1 cellular context compared by ENCODE assay signal in the genomic region with DNA sequence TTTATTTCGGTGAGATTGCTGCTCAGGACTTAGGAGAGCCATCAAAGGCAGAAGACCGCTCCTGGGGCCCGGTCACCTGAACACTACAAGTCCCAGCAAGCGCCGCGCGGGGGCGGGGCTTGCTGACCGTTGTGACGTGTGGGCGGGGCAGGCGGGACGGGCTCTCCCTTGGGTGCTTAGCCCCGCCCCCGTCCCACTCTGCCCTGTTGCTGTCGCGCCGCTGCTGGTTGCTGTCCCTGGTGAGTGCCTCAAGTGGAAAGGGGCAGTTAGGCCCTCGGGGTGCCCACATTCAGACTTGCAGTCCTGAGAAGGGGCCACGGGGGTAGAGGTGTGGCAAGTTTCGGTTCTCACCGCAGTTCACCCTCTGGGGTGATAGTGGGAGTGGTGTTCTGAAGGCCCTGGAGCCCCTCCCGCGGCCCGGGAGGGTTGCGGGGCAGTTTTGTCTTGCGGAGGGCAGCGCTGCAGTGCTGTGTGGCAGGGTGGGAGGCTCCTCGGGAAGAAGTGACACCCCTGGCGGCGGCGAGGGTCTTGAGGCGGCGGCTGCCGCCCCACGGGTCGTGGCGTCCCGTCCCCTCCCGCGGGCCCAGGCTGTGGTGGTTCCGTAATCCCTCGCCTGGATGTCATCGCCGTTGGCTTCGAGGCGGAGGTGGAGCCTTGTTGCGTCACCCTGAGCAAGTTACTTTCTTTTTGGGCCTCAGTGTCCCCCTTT.
TF ChIP-seq lines count a peak whose summit lies in the region.

A gene with protein sequence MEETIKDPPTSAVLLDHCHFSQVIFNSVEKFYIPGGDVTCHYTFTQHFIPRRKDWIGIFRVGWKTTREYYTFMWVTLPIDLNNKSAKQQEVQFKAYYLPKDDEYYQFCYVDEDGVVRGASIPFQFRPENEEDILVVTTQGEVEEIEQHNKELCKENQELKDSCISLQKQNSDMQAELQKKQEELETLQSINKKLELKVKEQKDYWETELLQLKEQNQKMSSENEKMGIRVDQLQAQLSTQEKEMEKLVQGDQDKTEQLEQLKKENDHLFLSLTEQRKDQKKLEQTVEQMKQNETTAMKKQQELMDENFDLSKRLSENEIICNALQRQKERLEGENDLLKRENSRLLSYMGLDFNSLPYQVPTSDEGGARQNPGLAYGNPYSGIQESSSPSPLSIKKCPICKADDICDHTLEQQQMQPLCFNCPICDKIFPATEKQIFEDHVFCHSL (plus strand): TSS at position 196 of the 709 bp plus-strand sequence. CDS start 10,673 bp downstream, outside the sequence.

TF ChIP-seq in IMR-90, 13 proteins besides CTCF, POLR2A, EP300 and RAD21 (continued from another document):
- TF ChIP-seq, protein P1, sequence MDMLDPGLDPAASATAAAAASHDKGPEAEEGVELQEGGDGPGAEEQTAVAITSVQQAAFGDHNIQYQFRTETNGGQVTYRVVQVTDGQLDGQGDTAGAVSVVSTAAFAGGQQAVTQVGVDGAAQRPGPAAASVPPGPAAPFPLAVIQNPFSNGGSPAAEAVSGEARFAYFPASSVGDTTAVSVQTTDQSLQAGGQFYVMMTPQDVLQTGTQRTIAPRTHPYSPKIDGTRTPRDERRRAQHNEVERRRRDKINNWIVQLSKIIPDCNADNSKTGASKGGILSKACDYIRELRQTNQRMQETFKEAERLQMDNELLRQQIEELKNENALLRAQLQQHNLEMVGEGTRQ (IDR thresholded peaks at IDR 0.05; ENCODE audit: low read depth, low read length), result peak; percentile 28; the same call in 1 of the 2 replicates
- TF ChIP-seq RFX5 (IDR thresholded peaks at IDR 0.05; ENCODE audit: low read depth, low read length), result no peak
- TF ChIP-seq RCOR1 (IDR thresholded peaks at IDR 0.05; ENCODE audit: insufficient replicate concordance, low read length), result no peak
- no peak for TF ChIP-seq FOS (IDR thresholded peaks at IDR 0.05; ENCODE audit: low read depth, low read length)
- TF ChIP-seq CHD1 (IDR thresholded peaks at IDR 0.05; ENCODE audit: low read depth, low read length), result no peak
- TF ChIP-seq, protein P2, sequence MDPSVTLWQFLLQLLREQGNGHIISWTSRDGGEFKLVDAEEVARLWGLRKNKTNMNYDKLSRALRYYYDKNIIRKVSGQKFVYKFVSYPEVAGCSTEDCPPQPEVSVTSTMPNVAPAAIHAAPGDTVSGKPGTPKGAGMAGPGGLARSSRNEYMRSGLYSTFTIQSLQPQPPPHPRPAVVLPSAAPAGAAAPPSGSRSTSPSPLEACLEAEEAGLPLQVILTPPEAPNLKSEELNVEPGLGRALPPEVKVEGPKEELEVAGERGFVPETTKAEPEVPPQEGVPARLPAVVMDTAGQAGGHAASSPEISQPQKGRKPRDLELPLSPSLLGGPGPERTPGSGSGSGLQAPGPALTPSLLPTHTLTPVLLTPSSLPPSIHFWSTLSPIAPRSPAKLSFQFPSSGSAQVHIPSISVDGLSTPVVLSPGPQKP (IDR thresholded peaks at IDR 0.05; ENCODE audit: borderline replicate concordance, low read depth, low read length), result no peak
- no peak for TF ChIP-seq NFE2L2 (IDR thresholded peaks at IDR 0.05; ENCODE audit: low read depth, low read length)
- no peak for TF ChIP-seq BHLHE40 (IDR thresholded peaks at IDR 0.05; ENCODE audit: low read depth, low read length)
- peak; percentile 98 for TF ChIP-seq CEBPB (IDR thresholded peaks at IDR 0.05; ENCODE audit: low read depth, low read length)
- peak; percentile 53; the same call in 1 of the 2 replicates for TF ChIP-seq MXI1 (IDR thresholded peaks at IDR 0.05; ENCODE audit: borderline replicate concordance, low read depth, low read length)
- no peak for TF ChIP-seq SMC3 (IDR thresholded peaks at IDR 0.05; ENCODE audit: low read depth, low read length)
